8 cellular contexts compared by ENCODE assay signal in the genomic region with DNA sequence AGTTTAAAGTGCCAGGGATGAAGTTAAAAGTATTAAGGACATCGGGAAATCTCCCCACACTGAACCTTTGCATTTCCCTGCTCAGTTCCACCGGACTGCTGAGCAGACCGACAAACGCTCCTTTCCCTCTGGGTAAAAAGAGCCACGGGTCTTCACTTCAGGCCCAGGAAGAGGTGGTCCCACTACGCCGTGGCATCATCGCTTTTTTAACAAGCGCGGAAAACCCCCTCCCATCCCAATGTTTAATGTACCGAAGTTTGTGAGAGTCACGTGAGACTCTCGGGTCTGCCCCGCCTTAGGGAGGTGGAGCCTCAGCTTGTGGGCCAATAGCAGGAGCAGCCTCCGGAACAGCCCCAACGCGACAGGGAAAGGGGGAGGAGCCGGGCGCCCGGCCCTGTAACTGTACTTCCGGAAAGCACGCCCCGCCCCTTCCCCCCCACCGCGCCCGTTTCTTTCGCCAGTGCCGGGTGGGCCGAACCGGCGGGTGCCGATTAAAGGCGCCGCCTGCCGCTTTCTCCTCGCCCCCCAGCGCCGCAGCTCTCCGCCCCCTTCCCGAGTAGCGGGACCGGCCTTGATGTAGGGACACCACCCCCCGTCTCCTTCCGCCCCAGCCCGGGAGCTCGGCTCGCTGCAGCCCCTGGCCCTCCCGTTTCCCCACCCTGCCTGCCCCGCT. TPM values are rescaled to one million over a fixed set of nuclear protein-coding genes. Genes with fewer than 3 reads are reported as not detected.
DNase-seq lines count a peak whose midpoint lies in the region; ATAC-seq, FAIRE-seq and TF ChIP-seq lines count a peak whose summit lies in the region.

No MANE protein-coding gene starts in this region.

- DNase-seq in AG09319 (ENCODE audit: extremely low read depth, low read depth) (peak; percentile 94), NCI-H460 (ENCODE audit: extremely low read depth, low read depth) (peak; percentile 96), cerebellum (ENCODE audit: low spot score) (peak; percentile 100), keratinocyte (ENCODE audit: low read depth, low spot score) (peak; percentile 89)
- peak; percentile 95 for DNase-seq in activated CD4-positive, alpha-beta T cell treated with anti-CD3 and anti-CD28 coated beads for 1 hour
- DNase-seq in stimulated activated CD4-positive, alpha-beta T cell treated with anti-CD3 and anti-CD28 coated beads, Interleukin-12 subunit alpha, Interleukin-12 subunit beta, amount 100 ng/mL, for 48 hours (ENCODE audit: low read depth in 2 of 3, low spot score in 1 of 3) = peak; percentile 93 to 98 (median 95)

- H4K20me1 ChIP-seq in keratinocyte (ENCODE audit: control insufficient read depth, extremely low read depth, insufficient read depth, low read length) = peaks cover 4% of the 10 kb centered on the region

- H3K4me2 ChIP-seq in keratinocyte (ENCODE audit: control insufficient read depth, extremely low read depth, insufficient read depth, low read depth, low read length) = peak overlapping the region; percentile 90

- H3K79me2 ChIP-seq in keratinocyte (ENCODE audit: control insufficient read depth, insufficient read depth, low read length) = peaks cover 24% of the 10 kb centered on the region

- H3K36me3 ChIP-seq in keratinocyte (ENCODE audit: control insufficient read depth in 2 of 2, extremely low read depth in 1 of 2, insufficient read depth in 2 of 2, low read length in 2 of 2) = no peaks in the 10 kb centered on the region

- peak overlapping the region; percentile 70 to 86 (median 84) for H3K4me3 ChIP-seq in keratinocyte (ENCODE audit: control insufficient read depth in 2 of 3, extremely low read depth in 1 of 3, insufficient read depth in 2 of 3, low read depth in 1 of 3, low read length in 3 of 3)

- no peaks in the 10 kb centered on the region for H3K27me3 ChIP-seq in keratinocyte (ENCODE audit: control insufficient read depth, extremely low read depth, insufficient read depth, low read length)

- H3K9me3 ChIP-seq in keratinocyte (ENCODE audit: control insufficient read depth, low read depth, low read length) = no peaks in the 10 kb centered on the region

- peak overlapping the region; percentile 91 for H3K27ac ChIP-seq in keratinocyte (ENCODE audit: control insufficient read depth, insufficient read depth, low read length)

- FAIRE-seq in keratinocyte (lab: Jason Lieb, UNC) = peak; percentile 81

- peak overlapping the region; percentile 90 for H3K9ac ChIP-seq in keratinocyte (ENCODE audit: control insufficient read depth, extremely low read depth, insufficient read depth, low read length)

- no peak for TF ChIP-seq CTCF in AG09319 (IDR thresholded peaks at IDR 0.05; ENCODE audit: low read depth, low read length)
- TF ChIP-seq CTCF in keratinocyte (optimal IDR thresholded peaks at IDR 0.05 in 1 of 3, IDR thresholded peaks at IDR 0.05 in 1 of 3, conservative IDR thresholded peaks at IDR 0.05 in 1 of 3; ENCODE audit: extremely low read depth in 1 of 3, insufficient read depth in 2 of 3, low read length in 3 of 3) = no peak

- no peaks in the 10 kb centered on the region for H3K9me1 ChIP-seq in keratinocyte (ENCODE audit: control insufficient read depth, extremely low read depth, insufficient read depth, low read length)

- dilution Hi-C loops in keratinocyte (cut with MboI; ENCODE audit: extremely low pct_ligation_motif_present, low sequenced_read_pairs) = no loop called here

- peak overlapping the region; percentile 98 for H2AFZ ChIP-seq in keratinocyte (ENCODE audit: control insufficient read depth, low read length)

- H3K4me1 ChIP-seq in keratinocyte (ENCODE audit: control insufficient read depth, extremely low read depth, insufficient read depth, low read length) = peaks cover 17% of the 10 kb centered on the region

- peak; percentile 53 for ATAC-seq in GM19035 (IDR thresholded peaks at IDR 0.05; ENCODE audit: unreplicated experiment)
- ATAC-seq in HG03342 (IDR thresholded peaks at IDR 0.05; ENCODE audit: unreplicated experiment) = peak; percentile 47

RNA-seq across cellular contexts. Expression of a gene that starts 2.3 kb away (rescaled TPM):
- 36.9 and 42.6 TPM in 2 replicates for total RNA-seq in NCI-H460 (2014; rRNA removed; shearing (Covaris generic))
- 14.4 and 38.2 TPM in 2 replicates for polyA plus RNA-seq in NCI-H460 (2014; cell fraction: nucleus; rRNA removed)
- 50.3 TPM for total RNA-seq in cerebellum
- polyA plus RNA-seq in keratinocyte = 16.9 to 45.1 TPM (median 24.8 TPM) in 3 replicates
- polyA plus RNA-seq in keratinocyte (2011; ENCODE audit: low read depth) = 38.5 TPM
- 23.0 and 34.3 TPM in 2 replicates for polyA plus RNA-seq in keratinocyte (2011; cell fraction: cytosol; rRNA removed)
- polyA plus RNA-seq in keratinocyte (2011; cell fraction: nucleus; rRNA removed) = 30.9 and 34.4 TPM in 2 replicates
- polyA plus RNA-seq in keratinocyte (2012; ENCODE audit: low replicate concordance) = 39.4 and 51.3 TPM in 2 replicates
- polyA minus RNA-seq in keratinocyte = 15.2 to 53.0 TPM (median 16.7 TPM) in 3 replicates
- 36.4 TPM for polyA minus RNA-seq in keratinocyte (2011; cell fraction: cytosol; rRNA and poly(A)+ RNA removed)
- polyA minus RNA-seq in keratinocyte (2011; cell fraction: nucleus; rRNA and poly(A)+ RNA removed) = 22.9 and 24.1 TPM in 2 replicates

Comparison
In these comparisons a context has a peak if more than half of its experiments do, and no peak if none do; other contexts are left out.
1. Peak in every context shown above with its lines: DNase-seq, ATAC-seq, H3K4me3 ChIP-seq and H3K27ac ChIP-seq.